Comparison of ENCODE assay signal across 8 cellular contexts in the genomic region with DNA sequence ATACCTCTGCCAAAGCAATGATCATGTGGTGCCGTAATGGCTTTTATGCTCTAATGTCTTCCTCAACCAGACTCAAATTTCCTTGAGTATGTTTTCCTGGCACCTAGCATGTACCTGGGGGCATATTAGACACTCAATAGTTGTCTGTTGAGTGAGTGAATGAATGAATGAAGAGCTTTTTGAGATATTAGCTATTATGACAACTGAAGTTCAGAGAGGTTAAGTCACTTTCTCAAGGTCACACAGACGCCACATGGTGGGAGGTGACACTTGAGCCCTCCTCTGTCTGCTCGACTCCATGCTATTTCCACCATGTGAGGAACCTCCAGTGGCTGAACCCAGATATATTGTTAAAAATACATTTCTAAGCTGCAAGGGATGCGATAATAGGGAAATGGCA.
DNase-seq lines count a peak whose midpoint lies in the region; ATAC-seq and TF ChIP-seq lines count a peak whose summit lies in the region.

No MANE protein-coding gene starts in this region.

- H3K4me1 ChIP-seq in CD4-positive, alpha-beta memory T cell (ENCODE audit: insufficient read depth, low read length), result peaks cover 16% of the 10 kb centered on the region
- H3K4me1 ChIP-seq in PC-9 (replicated peaks; ENCODE audit: insufficient read depth) (peaks cover 17% of the 10 kb centered on the region), endodermal cell (ENCODE audit: control insufficient read depth, insufficient read depth, low read length) (no peaks in the 10 kb centered on the region), sigmoid colon (peaks cover 0 to 16% (median 5%) of the 10 kb centered on the region in 4 donors), MM.1S (ENCODE audit: low read length) (no peaks in the 10 kb centered on the region)

- H3F3A ChIP-seq in PC-9 (ENCODE audit: insufficient read depth, low read depth), result peaks cover 27% of the 10 kb centered on the region
- no peaks in the 10 kb centered on the region for H3F3A ChIP-seq in MM.1S (ENCODE audit: insufficient read depth, low read length)

- H3K36me3 Mint-ChIP-seq in CD4-positive, alpha-beta memory T cell, result peaks cover 0 to 7% of the 10 kb centered on the region in 2 donors
- no peaks in the 10 kb centered on the region for H3K36me3 Mint-ChIP-seq in endodermal cell (ENCODE audit: low read depth)

- WGBS in endodermal cell (ENCODE audit: insufficient coverage in 1 of 2, insufficient read length in 1 of 2), 2 experiments, result 97 to 100% methylated on average over 4 of the region's 4 CpGs
- WGBS in sigmoid colon, 2 donors, result 78% methylated on average over 4 of the region's 4 CpGs

- no peaks in the 10 kb centered on the region for H3K9me3 ChIP-seq in CD4-positive, alpha-beta memory T cell (ENCODE audit: control insufficient read depth in 1 of 2, low read length in 2 of 2)
- no peaks in the 10 kb centered on the region for H3K9me3 ChIP-seq in PC-9 (ENCODE audit: insufficient read depth, low read depth)
- no peaks in the 10 kb centered on the region for H3K9me3 ChIP-seq in endodermal cell (ENCODE audit: control insufficient read depth, low read length)
- no peaks in the 10 kb centered on the region for H3K9me3 ChIP-seq in sigmoid colon
- H3K9me3 ChIP-seq in MM.1S (replicated peaks; ENCODE audit: insufficient read depth, low read length), result no peaks in the 10 kb centered on the region

- H3K9ac ChIP-seq in endodermal cell (ENCODE audit: extremely low read depth, low read length, poor library complexity, severe bottlenecking) (no peak overlapping the region), MM.1S (ENCODE audit: low read length) (no peak overlapping the region)

- DNase-seq in CD4-positive, alpha-beta memory T cell, result no peak
- DNase-seq in PC-9 (no peak), endodermal cell (no peak), sigmoid colon (no peak), cerebellar cortex (ENCODE audit: low spot score) (no peak), MM.1S (no peak), GM13976 (ENCODE audit: low spot score) (no peak)

- no peaks in the 10 kb centered on the region for H3K36me3 ChIP-seq in CD4-positive, alpha-beta memory T cell (ENCODE audit: insufficient read depth, low read length)
- H3K36me3 ChIP-seq in PC-9 (ENCODE audit: low read depth) (no peaks in the 10 kb centered on the region), endodermal cell (ENCODE audit: control insufficient read depth, insufficient read depth, low read length) (no peaks in the 10 kb centered on the region), sigmoid colon (no peaks in the 10 kb centered on the region), MM.1S (replicated peaks; ENCODE audit: insufficient read depth, low read length) (no peaks in the 10 kb centered on the region)

- CTCF ChIA-PET in CD4-positive, alpha-beta memory T cell (lab: Charles Lee; ENCODE audit: partially characterized antibody), result no interaction called here
- CTCF ChIA-PET in PC-9 (lab: Charles Lee), result interaction anchor here (0.5 to 0.7 kb wide), 2 partner anchors 12 to 512 kb away, joined by 3 read pairs; no protein-coding TSS in a partner anchor

- H3K9me2 ChIP-seq in PC-9 (ENCODE audit: insufficient read depth) (no peaks in the 10 kb centered on the region), MM.1S (replicated peaks; ENCODE audit: insufficient read depth, low read length) (no peaks in the 10 kb centered on the region)

- H4K20me1 ChIP-seq in PC-9 (ENCODE audit: insufficient read depth) (no peaks in the 10 kb centered on the region), MM.1S (ENCODE audit: insufficient read depth, low read length) (no peaks in the 10 kb centered on the region)

- H3K27me3 ChIP-seq in CD4-positive, alpha-beta memory T cell (ENCODE audit: insufficient read depth, low read length), result no peaks in the 10 kb centered on the region
- H3K27me3 ChIP-seq in PC-9 (ENCODE audit: insufficient read depth, low read depth) (no peaks in the 10 kb centered on the region), endodermal cell (ENCODE audit: control insufficient read depth, insufficient read depth, low read length, poor library complexity, severe bottlenecking) (no peaks in the 10 kb centered on the region), sigmoid colon (no peaks in the 10 kb centered on the region), MM.1S (replicated peaks; ENCODE audit: insufficient read depth, low read length) (no peaks in the 10 kb centered on the region)

- TF ChIP-seq EP300 in sigmoid colon (IDR thresholded peaks at IDR 0.05), result no peak

- POLR2A ChIA-PET in CD4-positive, alpha-beta memory T cell (lab: Charles Lee; ENCODE audit: partially characterized antibody), result no interaction called here
- POLR2A ChIA-PET in PC-9 (lab: Charles Lee; ENCODE audit: unreplicated experiment), result no interaction called here

- H3K4me2 ChIP-seq in PC-9 (peak overlapping the region; percentile 90), MM.1S (ENCODE audit: low read depth, low read length) (no peak overlapping the region)

- H3K27ac Mint-ChIP-seq in CD4-positive, alpha-beta memory T cell, result peak overlapping the region in 1 of 7 donors; percentile 73
- H3K27ac Mint-ChIP-seq in endodermal cell, result no peak overlapping the region

- H2AFZ ChIP-seq in PC-9, result no peak overlapping the region
- H2AFZ ChIP-seq in MM.1S (ENCODE audit: low read length), result no peak overlapping the region

- no peak for ATAC-seq in HG03442 (IDR thresholded peaks at IDR 0.05; ENCODE audit: unreplicated experiment)

- H3K79me2 ChIP-seq in PC-9 (ENCODE audit: low read depth) (no peaks in the 10 kb centered on the region), MM.1S (ENCODE audit: low read length) (no peaks in the 10 kb centered on the region)

- TF ChIP-seq CTCF in PC-9 (conservative IDR thresholded peaks at IDR 0.05) (no peak), endodermal cell (conservative IDR thresholded peaks at IDR 0.05) (no peak), sigmoid colon (IDR thresholded peaks at IDR 0.05) (no peak), MM.1S (IDR thresholded peaks at IDR 0.05; ENCODE audit: low read length) (no peak), GM13976 (IDR thresholded peaks at IDR 0.05; ENCODE audit: borderline replicate concordance, control extremely low read depth, extremely low read depth, insufficient read depth, missing control alignments) (no peak)

- no peak for TF ChIP-seq POLR2A in sigmoid colon (IDR thresholded peaks at IDR 0.05)

- H3K9me3 Mint-ChIP-seq in CD4-positive, alpha-beta memory T cell, result peaks cover 0 to 3% (median 0%) of the 10 kb centered on the region in 8 donors
- H3K9me3 Mint-ChIP-seq in endodermal cell, result no peaks in the 10 kb centered on the region

- no peak overlapping the region for H3K4me3 ChIP-seq in CD4-positive, alpha-beta memory T cell (ENCODE audit: low read length in 2 of 2)
- H3K4me3 ChIP-seq in PC-9 (no peak overlapping the region), endodermal cell (ENCODE audit: low read length) (no peak overlapping the region), sigmoid colon (no peak overlapping the region), MM.1S (ENCODE audit: low read length) (no peak overlapping the region)

- H3K4me3 Mint-ChIP-seq in CD4-positive, alpha-beta memory T cell, result peak overlapping the region in 6 of 8 donors; percentile 21 to 82 (median 76)
- H3K4me3 Mint-ChIP-seq in endodermal cell, result no peak overlapping the region

- BruUV-seq in PC-9 (replicated peaks; lab: Mats Ljungman, UMichigan), result no TSS peak

- H3K4me1 Mint-ChIP-seq in CD4-positive, alpha-beta memory T cell, result peaks cover 9 to 19% (median 13%) of the 10 kb centered on the region in 4 donors
- peaks cover 5% of the 10 kb centered on the region for H3K4me1 Mint-ChIP-seq in endodermal cell

- intact Hi-C loops in CD4-positive, alpha-beta memory T cell (cut with micrococcal nuclease), result no loop called here
- intact Hi-C loops in PC-9 (cut with micrococcal nuclease; ENCODE audit: unreplicated experiment) (loop anchor here (1.0 kb wide), 1 partner anchor 11 kb away; no protein-coding TSS in a partner anchor), sigmoid colon (cut with DNase I) (loop anchor here (5.0 kb wide), 1 partner anchor 58 kb away; no protein-coding TSS in a partner anchor)

- in situ Hi-C loops in GM13976 (cut with MboI; ENCODE audit: low sequenced_read_pairs, unreplicated experiment), result no loop called here

- H3K27ac ChIP-seq in CD4-positive, alpha-beta memory T cell (ENCODE audit: low read depth, low read length), result no peak overlapping the region
- H3K27ac ChIP-seq in PC-9 (no peak overlapping the region), endodermal cell (ENCODE audit: low read depth, low read length) (peak overlapping the region; percentile 63), sigmoid colon (peak overlapping the region; percentile 52 to 79 (median 70)), MM.1S (ENCODE audit: low read length) (no peak overlapping the region)

- peaks cover 0 to 2% of the 10 kb centered on the region in 2 donors for H3K27me3 Mint-ChIP-seq in CD4-positive, alpha-beta memory T cell
- H3K27me3 Mint-ChIP-seq in endodermal cell (ENCODE audit: insufficient read depth), result no peaks in the 10 kb centered on the region

Comparison
In these comparisons a context has a peak if more than half of its experiments do, and no peak if none do; other contexts are left out.
1. H3K27ac ChIP-seq: peak in endodermal cell (single experiment) and sigmoid colon (4 of 4); none in CD4-positive, alpha-beta memory T cell (single experiment), PC-9 (single experiment) and MM.1S (single experiment).